21 cellular contexts compared by ENCODE assay signal in genomic region chr1:24212376-24212775, GRCh38.
"Had no signal": no experiment of that assay in that cellular context is flagged by ENCODE, and none has a peak within 500 bp of the region (broad histone marks: within the 10 kb centered on the region; RNA-seq: fewer than 3 reads in every experiment).

No MANE protein-coding gene starts in this region.

- H3K9me3 ChIP-seq: heart left ventricle, ovary, right atrium auricular region, sigmoid colon, stomach, uterus had no signal

- H3K27me3 ChIP-seq: ovary, right atrium auricular region, sigmoid colon, uterus had no signal

- H3K27ac Mint-ChIP-seq: type B pancreatic cell had no signal

- DNase-seq: cortex of kidney; dorsolateral prefrontal cortex; effector CD8-positive, alpha-beta T cell; heart left ventricle; hypothalamus; kidney glomerular epithelial cell; naive thymus-derived CD4-positive, alpha-beta T cell; nucleus accumbens; ovary; sigmoid colon; stimulated activated CD4-positive, alpha-beta T cell treated with anti-CD3 and anti-CD28 coated beads, Interleukin-2, amount 100 ng/mL, for 24 hours; stimulated activated CD4-positive, alpha-beta T cell treated with anti-CD3 and anti-CD28 coated beads, Interleukin-4, amount 100 ng/mL, for 4 hours; stimulated activated naive CD4-positive, alpha-beta T cell; stomach; substantia nigra; uterus had no signal

- H3K36me3 Mint-ChIP-seq: type B pancreatic cell had no signal

- ATAC-seq: esophagus mucosa; heart left ventricle; naive thymus-derived CD4-positive, alpha-beta T cell had no signal

- H3K4me1 ChIP-seq: heart left ventricle, right atrium auricular region, uterus had no signal

- H3K4me1 Mint-ChIP-seq: naive thymus-derived CD4-positive, alpha-beta T cell had no signal

- H3K4me3 ChIP-seq: dorsolateral prefrontal cortex, heart left ventricle, ovary, right atrium auricular region, sigmoid colon, skin epidermis, stomach, uterus had no signal

- H3K27ac ChIP-seq: dorsolateral prefrontal cortex, heart left ventricle, ovary, right atrium auricular region, sigmoid colon, skin epidermis, stomach, uterus had no signal

- H3K4me3 Mint-ChIP-seq: naive thymus-derived CD4-positive, alpha-beta T cell; neural crest cell; type B pancreatic cell had no signal

- H3K9me3 Mint-ChIP-seq: neural crest cell, type B pancreatic cell had no signal
